4 cellular contexts compared by ENCODE assay signal in genomic region chr9:100507350-100507749, GRCh38. TPM values are rescaled to one million over a fixed set of nuclear protein-coding genes. Genes with fewer than 3 reads are reported as not detected.
"Had no signal": no experiment of that assay in that cellular context is flagged by ENCODE, and none has a peak within 500 bp of the region (broad histone marks: within the 10 kb centered on the region; RNA-seq: fewer than 3 reads in every experiment).

No MANE protein-coding gene starts in this region.

RNA-seq across cellular contexts. Expression of gene TMEFF1, which starts 34.4 kb away (rescaled TPM):
- total RNA-seq: body of pancreas, liver, transverse colon had no signal
- polyA plus RNA-seq: immature natural killer cell, liver had no signal
